In genomic region chr9:122125891-122126331, GRCh38 we compare ENCODE assay signal across 10 cellular contexts. TPM values are rescaled to one million over a fixed set of nuclear protein-coding genes. Genes with fewer than 3 reads are reported as not detected.
DNase-seq lines count a peak whose midpoint lies in the region; ATAC-seq and TF ChIP-seq lines count a peak whose summit lies in the region.
"Had no signal": no experiment of that assay in that cellular context is flagged by ENCODE, and none has a peak within 500 bp of the region (broad histone marks: within the 10 kb centered on the region; RNA-seq: fewer than 3 reads in every experiment).

No MANE protein-coding gene starts in this region.

- peak overlapping the region; percentile 33 to 88 for H3K4me3 Mint-ChIP-seq in activated T-cell treated with anti-CD3 and anti-CD28 coated beads, Interleukin-2, amount 50 U/mL, for 72 hours
- H3K4me3 Mint-ChIP-seq in chondrocyte (ENCODE audit: unreplicated experiment): peak overlapping the region; percentile 72

- ATAC-seq in activated T-cell treated with anti-CD3 and anti-CD28 coated beads, Interleukin-2, amount 50 U/mL, for 72 hours (replicated peaks in 1 of 2): no peak
- ATAC-seq in thoracic aorta (ENCODE audit: insufficient number of reproducible peaks, low FRiP score, low read depth): no peak
- ATAC-seq in activated naive CD4-positive, alpha-beta T cell treated with anti-CD3 and anti-CD28 coated beads, Interleukin-2, amount 50 U/mL, for 72 hours: no peak

- no peaks in the 10 kb centered on the region for H3K9me3 ChIP-seq in thoracic aorta
- H3K9me3 ChIP-seq in esophagus squamous epithelium: no peaks in the 10 kb centered on the region
- H3K9me3 ChIP-seq: BLaER1 treated with 17β-estradiol and CSF1 and Interleukin-3, amounts not matched to agents 10 nM and 100 nM; body of pancreas had no signal

- intact Hi-C loops in esophagus squamous epithelium (cut with DNase I): loop anchor here (10.0 kb wide), 2 partner anchors 329 to 679 kb away; partner anchors contain the start of gene OR1K1

- no peak for TF ChIP-seq POLR2A in esophagus squamous epithelium (IDR thresholded peaks at IDR 0.05)

- peaks cover 11% of the 10 kb centered on the region for H3K4me1 Mint-ChIP-seq in activated T-cell treated with anti-CD3 and anti-CD28 coated beads, Interleukin-2, amount 50 U/mL, for 72 hours (ENCODE audit: low read depth)
- H3K4me1 Mint-ChIP-seq in chondrocyte (ENCODE audit: low read depth): peaks cover 19% of the 10 kb centered on the region

- H3K27me3 ChIP-seq in layer of hippocampus (ENCODE audit: control insufficient read depth, insufficient read depth, low read length): peaks cover 3% of the 10 kb centered on the region
- no peaks in the 10 kb centered on the region for H3K27me3 ChIP-seq in thoracic aorta (replicated peaks; ENCODE audit: insufficient read depth)
- H3K27me3 ChIP-seq in esophagus squamous epithelium: peaks cover 0 to 39% (median 5%) of the 10 kb centered on the region in 4 donors

- TF ChIP-seq CTCF in chondrocyte (IDR thresholded peaks at IDR 0.05): no peak
- no peak for TF ChIP-seq CTCF in thoracic aorta (IDR thresholded peaks at IDR 0.05)
- TF ChIP-seq CTCF in esophagus squamous epithelium (IDR thresholded peaks at IDR 0.05): no peak

- peaks cover 0 to 2% of the 10 kb centered on the region in 2 donors for H3K36me3 Mint-ChIP-seq in activated T-cell treated with anti-CD3 and anti-CD28 coated beads, Interleukin-2, amount 50 U/mL, for 72 hours (ENCODE audit: insufficient read depth in 2 of 2)
- H3K36me3 Mint-ChIP-seq in chondrocyte (ENCODE audit: low read depth): no peaks in the 10 kb centered on the region
- H3K36me3 Mint-ChIP-seq in activated naive CD4-positive, alpha-beta T cell treated with anti-CD3 and anti-CD28 coated beads, Interleukin-2, amount 50 U/mL, for 72 hours: no peaks in the 10 kb centered on the region

- H3K27ac Mint-ChIP-seq in activated T-cell treated with anti-CD3 and anti-CD28 coated beads, Interleukin-2, amount 50 U/mL, for 72 hours: no peak overlapping the region
- no peak overlapping the region for H3K27ac Mint-ChIP-seq in chondrocyte (ENCODE audit: unreplicated experiment)
- no peak overlapping the region for H3K27ac Mint-ChIP-seq in activated naive CD4-positive, alpha-beta T cell treated with anti-CD3 and anti-CD28 coated beads, Interleukin-2, amount 50 U/mL, for 72 hours

- WGBS in esophagus squamous epithelium, 2 donors: 55% methylated on average over 9 of the region's 16 CpGs; no CpG with 5 or more reads in 1 of the 2 donors

- H3K4me3 ChIP-seq in thoracic aorta (peak overlapping the region; percentile 58), esophagus squamous epithelium (peak overlapping the region in 2 of 4 donors; percentile 33 to 51)
- H3K4me3 ChIP-seq: BLaER1 treated with 17β-estradiol and CSF1 and Interleukin-3, amounts not matched to agents 10 nM and 100 nM; body of pancreas had no signal

- H3K27me3 Mint-ChIP-seq in activated T-cell treated with anti-CD3 and anti-CD28 coated beads, Interleukin-2, amount 50 U/mL, for 72 hours (ENCODE audit: low read depth): peaks cover 39% of the 10 kb centered on the region
- peaks cover 16% of the 10 kb centered on the region for H3K27me3 Mint-ChIP-seq in chondrocyte (ENCODE audit: low read depth)

- no peaks in the 10 kb centered on the region for H3K9me3 Mint-ChIP-seq in activated T-cell treated with anti-CD3 and anti-CD28 coated beads, Interleukin-2, amount 50 U/mL, for 72 hours
- no peaks in the 10 kb centered on the region for H3K9me3 Mint-ChIP-seq in chondrocyte (ENCODE audit: low read depth)
- no peaks in the 10 kb centered on the region for H3K9me3 Mint-ChIP-seq in activated naive CD4-positive, alpha-beta T cell treated with anti-CD3 and anti-CD28 coated beads, Interleukin-2, amount 50 U/mL, for 72 hours

- H3K36me3 ChIP-seq in thoracic aorta: no peaks in the 10 kb centered on the region
- no peaks in the 10 kb centered on the region for H3K36me3 ChIP-seq in esophagus squamous epithelium
- H3K36me3 ChIP-seq: BLaER1 treated with 17β-estradiol and CSF1 and Interleukin-3, amounts not matched to agents 10 nM and 100 nM had no signal

- peak overlapping the region; percentile 22 for H3K27ac ChIP-seq in layer of hippocampus (ENCODE audit: low read depth, low read length)
- no peak overlapping the region for H3K27ac ChIP-seq in thoracic aorta
- H3K27ac ChIP-seq in esophagus squamous epithelium: peak overlapping the region in 1 of 4 donors; percentile 21
- H3K27ac ChIP-seq: BLaER1 treated with 17β-estradiol and CSF1 and Interleukin-3, amounts not matched to agents 10 nM and 100 nM; body of pancreas had no signal

- DNase-seq in activated T-cell treated with anti-CD3 and anti-CD28 coated beads, Interleukin-2, amount 50 U/mL, for 72 hours: no peak
- no peak for DNase-seq in activated T-cell treated with anti-CD3 and anti-CD28 coated beads, Interleukin-2, amount 50 U/mL, for 48 hours
- no peak for DNase-seq in chondrocyte (ENCODE audit: low spot score)
- DNase-seq in thoracic aorta (ENCODE audit: low spot score): no peak
- no peak for DNase-seq in effector CD8-positive, alpha-beta T cell (lab: John Stamatoyannopoulos, UW)
- no peak for DNase-seq in activated naive CD4-positive, alpha-beta T cell treated with anti-CD3 and anti-CD28 coated beads, Interleukin-2, amount 50 U/mL, for 72 hours (ENCODE audit: low spot score in 2 of 2)
- no peak for DNase-seq in esophagus squamous epithelium (lab: John Stamatoyannopoulos, UW)

- H3K4me1 ChIP-seq in thoracic aorta (ENCODE audit: control insufficient read depth in 1 of 2, low read depth in 2 of 2) (peaks cover 0 to 19% of the 10 kb centered on the region in 2 donors), esophagus squamous epithelium (peaks cover 20 to 36% (median 21%) of the 10 kb centered on the region in 3 donors)

RNA-seq across cellular contexts. Expression of gene TTLL11, which starts 32.8 kb away (rescaled TPM):
- total RNA-seq in activated T-cell treated with anti-CD3 and anti-CD28 coated beads, Interleukin-2, amount 50 U/mL, for 72 hours: 1 to 10 TPM; 2.5 to 2.6 TPM
- total RNA-seq in chondrocyte (7.1 to 12.8 TPM (median 9.1 TPM) in 3 replicates), thoracic aorta (10 to 100 TPM; 25.7 to 31.2 TPM), esophagus squamous epithelium (10 to 100 TPM in 2 of 4 donors, 1 to 10 TPM in 2; 3.2 to 11.8 (median 9.0) TPM)
- total RNA-seq in activated naive CD4-positive, alpha-beta T cell treated with anti-CD3 and anti-CD28 coated beads, Interleukin-2, amount 50 U/mL, for 72 hours: 1 to 10 TPM in 1 of 2 donors, under 1 TPM in 1; 0.39 to 2.1 TPM

RNA-seq across cellular contexts. Expression of gene NDUFA8, which starts 33.7 kb away (rescaled TPM):
- 10 to 100 TPM; 32.3 to 42.0 TPM for total RNA-seq in activated T-cell treated with anti-CD3 and anti-CD28 coated beads, Interleukin-2, amount 50 U/mL, for 72 hours
- 47.9 to 62.6 TPM (median 49.7 TPM) in 3 replicates for total RNA-seq in chondrocyte
- total RNA-seq in thoracic aorta: 10 to 100 TPM; 14.6 to 19.3 TPM
- total RNA-seq in activated naive CD4-positive, alpha-beta T cell treated with anti-CD3 and anti-CD28 coated beads, Interleukin-2, amount 50 U/mL, for 72 hours: 10 to 100 TPM; 40.7 to 58.2 TPM
- 10 to 100 TPM; 40.6 to 48.0 (median 45.7) TPM for total RNA-seq in esophagus squamous epithelium

RNA-seq across cellular contexts. Expression of gene MORN5, which starts 33.8 kb away (rescaled TPM):
- total RNA-seq in activated T-cell treated with anti-CD3 and anti-CD28 coated beads, Interleukin-2, amount 50 U/mL, for 72 hours: not detected
- not detected in 3 replicates for total RNA-seq in chondrocyte
- total RNA-seq in thoracic aorta: not detected
- under 1 TPM in 1 of 2 donors, not detected in 1; 0.82 TPM for total RNA-seq in activated naive CD4-positive, alpha-beta T cell treated with anti-CD3 and anti-CD28 coated beads, Interleukin-2, amount 50 U/mL, for 72 hours
- not detected for total RNA-seq in esophagus squamous epithelium
- total RNA-seq: body of pancreas had no signal
